In the genomic region with DNA sequence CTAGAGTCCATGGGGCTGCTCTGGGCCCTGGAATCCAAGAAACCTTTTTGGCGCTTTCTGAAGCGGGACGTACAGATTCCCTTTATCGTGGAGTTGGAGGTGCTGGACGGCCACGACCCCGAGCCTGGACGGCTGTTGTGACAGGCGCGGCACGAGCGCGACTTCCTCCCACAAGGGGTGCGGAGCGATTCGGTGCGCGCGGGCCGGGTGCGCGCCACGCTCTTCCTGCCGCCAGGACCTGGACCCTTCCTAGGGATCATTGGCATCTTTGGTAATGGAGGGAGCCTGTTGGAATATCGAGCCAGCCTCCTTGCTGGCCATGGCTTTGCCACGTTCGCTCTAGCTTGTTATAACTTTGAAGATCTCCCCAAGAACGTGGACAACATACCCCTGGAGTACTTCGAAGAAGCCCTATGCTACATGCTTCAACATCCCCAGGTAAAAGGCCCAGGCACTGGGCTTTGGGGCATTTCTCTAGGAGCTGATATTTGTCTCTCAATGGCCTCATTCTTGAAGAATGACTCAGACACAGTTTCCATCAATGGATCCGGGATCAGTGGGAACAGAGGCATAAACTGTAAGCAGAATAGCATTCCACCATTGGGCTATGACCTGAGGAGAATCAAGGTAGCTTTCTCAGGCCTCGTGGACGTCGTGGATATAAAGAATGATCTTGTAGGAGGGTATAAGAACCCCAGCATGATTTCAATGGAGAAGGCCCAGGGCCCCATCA, we compare ENCODE assay signal across 10 cellular contexts. TPM values are rescaled to one million over a fixed set of nuclear protein-coding genes. Genes with fewer than 3 reads are reported as not detected.
DNase-seq lines count a peak whose midpoint lies in the region; ATAC-seq and TF ChIP-seq lines count a peak whose summit lies in the region.
"Had no signal": no experiment of that assay in that cellular context is flagged by ENCODE, and none has a peak within 500 bp of the region (broad histone marks: within the 10 kb centered on the region; RNA-seq: fewer than 3 reads in every experiment).

No MANE protein-coding gene starts in this region.

- peaks cover 1 to 3% of the 10 kb centered on the region in 2 donors for H3K9me3 Mint-ChIP-seq in effector memory CD8-positive, alpha-beta T cell

- no peaks in the 10 kb centered on the region for H3K36me3 ChIP-seq in BJ (ENCODE audit: control insufficient read depth, insufficient read depth, low read length)
- no peaks in the 10 kb centered on the region for H3K36me3 ChIP-seq in fibroblast of lung (ENCODE audit: control insufficient read depth, insufficient read depth, low read length)
- H3K36me3 ChIP-seq in osteoblast (ENCODE audit: insufficient read depth, low read length) = no peaks in the 10 kb centered on the region

- H3K9me3 ChIP-seq in fibroblast of lung (ENCODE audit: control insufficient read depth, insufficient read depth, low read depth, low read length) (no peaks in the 10 kb centered on the region), osteoblast (ENCODE audit: low read depth, low read length) (no peaks in the 10 kb centered on the region)

- peak overlapping the region; percentile 22 for H2AFZ ChIP-seq in fibroblast of lung (ENCODE audit: low read length)
- H2AFZ ChIP-seq in osteoblast (ENCODE audit: low read length) = peak overlapping the region; percentile 93

- no peak overlapping the region for H3K27ac Mint-ChIP-seq in effector memory CD8-positive, alpha-beta T cell

- H3K4me2 ChIP-seq in fibroblast of lung (ENCODE audit: extremely low read depth, insufficient read depth, low read length) = peak overlapping the region; percentile 60
- H3K4me2 ChIP-seq in osteoblast (ENCODE audit: insufficient read depth, low read length) = peak overlapping the region; percentile 87

- peak overlapping the region; percentile 5 for H3K9ac ChIP-seq in fibroblast of lung (ENCODE audit: insufficient read depth, low read length)

- CTCF ChIA-PET in BJ (lab: Yijun Ruan, JAX) = no interaction called here

- no peak for DNase-seq in BJ (ENCODE audit: low read depth)
- peak; percentile 76 for DNase-seq in NCI-H2227 treated with DMSO at 0.1 percent for 48 hours (lab: John Stamatoyannopoulos, UW)
- DNase-seq in fibroblast of lung (ENCODE audit: low read depth in 2 of 2) = peak in 1 of 2 donors; percentile 24
- DNase-seq in osteoblast (ENCODE audit: insufficient read length, low spot score, missing footprints) = peak; percentile 65
- no peak for DNase-seq in HCEC 1CT
- DNase-seq in NCI-H526 (lab: John Stamatoyannopoulos, UW) = no peak
- DNase-seq in effector memory CD8-positive, alpha-beta T cell = no peak
- no peak for DNase-seq in GM20000 (ENCODE audit: low spot score)
- DNase-seq: NCI-H1436 treated with DMSO at 0.1 percent for 48 hours; stimulated activated CD4-positive, alpha-beta T cell treated with anti-CD3 and anti-CD28 coated beads, Interleukin-2, amount 100 ng/mL, for 24 hours had no signal

- H3K4me3 ChIP-seq in BJ (ENCODE audit: low read depth, low read length) (peak overlapping the region; percentile 38), fibroblast of lung (replicated peaks in 1 of 4; ENCODE audit: control extremely low read depth in 1 of 4, insufficient read depth in 1 of 4, low read depth in 3 of 4, low read length in 4 of 4) (peak overlapping the region; percentile 10 to 56 (median 44)), osteoblast (ENCODE audit: insufficient read depth, low read length) (peak overlapping the region; percentile 69)

- peaks cover 16% of the 10 kb centered on the region in 2 donors for H3K4me1 Mint-ChIP-seq in effector memory CD8-positive, alpha-beta T cell (ENCODE audit: low read depth in 2 of 2)

- peak overlapping the region in 1 of 2 donors; percentile 4 for H3K4me3 Mint-ChIP-seq in effector memory CD8-positive, alpha-beta T cell

- peaks cover 16 to 46% of the 10 kb centered on the region in 2 donors for H3K27me3 Mint-ChIP-seq in effector memory CD8-positive, alpha-beta T cell

- H3K36me3 Mint-ChIP-seq in effector memory CD8-positive, alpha-beta T cell (ENCODE audit: insufficient read depth) = peaks cover 16% of the 10 kb centered on the region

- H3K27ac ChIP-seq in fibroblast of lung (ENCODE audit: insufficient read depth, low read length) = no peak overlapping the region
- no peak overlapping the region for H3K27ac ChIP-seq in osteoblast (ENCODE audit: low read depth, low read length)

- POLR2A ChIA-PET in BJ (lab: Charles Lee) = interaction anchor here (0.6 kb wide), 1 partner anchor 68 kb away, joined by 10 read pairs; no protein-coding TSS in a partner anchor

- H3K27me3 ChIP-seq in BJ (ENCODE audit: control insufficient read depth, insufficient read depth, low read length) = no peaks in the 10 kb centered on the region
- H3K27me3 ChIP-seq in fibroblast of lung (ENCODE audit: control insufficient read depth, insufficient read depth, low read length) = no peaks in the 10 kb centered on the region
- H3K27me3 ChIP-seq in osteoblast (ENCODE audit: insufficient read depth, low read length) = no peaks in the 10 kb centered on the region

- peaks cover 10% of the 10 kb centered on the region for H3K79me2 ChIP-seq in fibroblast of lung (ENCODE audit: control insufficient read depth, insufficient read depth, low read length)
- peaks cover 12% of the 10 kb centered on the region for H3K79me2 ChIP-seq in osteoblast (ENCODE audit: insufficient read depth, low read length)

- TF ChIP-seq CTCF in BJ (IDR thresholded peaks at IDR 0.05; ENCODE audit: insufficient read depth, low read depth, low read length) (no peak), fibroblast of lung (conservative IDR thresholded peaks at IDR 0.05 in 1 of 2, IDR thresholded peaks at IDR 0.05 in 1 of 2; ENCODE audit: low read depth in 1 of 2, low read length in 2 of 2) (no peak), osteoblast (IDR thresholded peaks at IDR 0.05; ENCODE audit: extremely low read depth, low read depth, low read length) (no peak), GM20000 (IDR thresholded peaks at IDR 0.05; ENCODE audit: extremely low read depth, missing control alignments) (no peak)

- H4K20me1 ChIP-seq in fibroblast of lung (ENCODE audit: control insufficient read depth, extremely low read depth, insufficient read depth, low read length) (no peaks in the 10 kb centered on the region), osteoblast (ENCODE audit: insufficient read depth, low read length) (peaks cover 3% of the 10 kb centered on the region)

- no peak for ATAC-seq in effector memory CD8-positive, alpha-beta T cell (replicated peaks)

- H3K4me1 ChIP-seq in fibroblast of lung (ENCODE audit: control insufficient read depth, extremely low read depth, insufficient read depth, low read length) (no peaks in the 10 kb centered on the region), osteoblast (ENCODE audit: insufficient read depth, low read length) (peaks cover 6% of the 10 kb centered on the region)

RNA-seq across cellular contexts. Expression of gene ZFP82, which starts 3.5 kb away (rescaled TPM):
- 1.8 and 3.8 TPM in 2 replicates for polyA plus RNA-seq in BJ (2011; rRNA removed)
- 3.1 and 4.3 TPM in 2 replicates for polyA minus RNA-seq in BJ (2011; rRNA and poly(A)+ RNA removed)
- 8.5 and 9.2 TPM in 2 replicates for total RNA-seq in fibroblast of lung
- 4.5 and 5.6 TPM in 2 replicates for polyA plus RNA-seq in fibroblast of lung
- 3.5 and 4.0 TPM in 2 replicates for polyA plus RNA-seq in fibroblast of lung (2012)
- polyA minus RNA-seq in fibroblast of lung (ENCODE audit: low replicate concordance) = 0.24 and 2.1 TPM in 2 replicates
- total RNA-seq in osteoblast = 9.0 and 10.3 TPM in 2 replicates

RNA-seq across cellular contexts. Expression of gene ZFP14, which starts 42.9 kb away (rescaled TPM):
- polyA plus RNA-seq in BJ (2011; rRNA removed) (0.87 and 1.5 TPM in 2 replicates), fibroblast of lung (0.88 and 1.2 TPM in 2 replicates)
- 0.87 and 1.00 TPM in 2 replicates for polyA minus RNA-seq in BJ (2011; rRNA and poly(A)+ RNA removed)
- total RNA-seq in fibroblast of lung (6.4 and 8.1 TPM in 2 replicates), osteoblast (4.3 and 5.3 TPM in 2 replicates)
- polyA plus RNA-seq in fibroblast of lung (2012) = 1.1 and 1.8 TPM in 2 replicates
- 0.43 and 0.59 TPM in 2 replicates for polyA minus RNA-seq in fibroblast of lung (ENCODE audit: low replicate concordance)

Comparison
In these comparisons a context has a peak if more than half of its experiments do, and no peak if none do; other contexts are left out.
1. DNase-seq: peak in NCI-H2227 treated with DMSO at 0.1 percent for 48 hours (single experiment) and osteoblast (single experiment); none in BJ (single experiment), HCEC 1CT (single experiment), NCI-H526 (0 of 2), effector memory CD8-positive, alpha-beta T cell (0 of 3) and GM20000 (single experiment).
2. Peak in every context shown above with its lines, with median percentiles within 50 percentile points of each other: H3K4me3 ChIP-seq.